Comparison of ENCODE assay signal across 21 cellular contexts in genomic region chr9:33109850-33110595, GRCh38. TPM values are rescaled to one million over a fixed set of nuclear protein-coding genes. Genes with fewer than 3 reads are reported as not detected.
DNase-seq lines count a peak whose midpoint lies in the region; ATAC-seq, FAIRE-seq and TF ChIP-seq lines count a peak whose summit lies in the region.
"Had no signal": no experiment of that assay in that cellular context is flagged by ENCODE, and none has a peak within 500 bp of the region (broad histone marks: within the 10 kb centered on the region; RNA-seq: fewer than 3 reads in every experiment).

No MANE protein-coding gene starts in this region.

- H3K4me2 ChIP-seq in HepG2 (ENCODE audit: low read depth, low read length) = no peak overlapping the region
- H3K4me2 ChIP-seq: KMS-11 had no signal

- peaks cover 33% of the 10 kb centered on the region for H3K36me3 ChIP-seq in left ventricle myocardium inferior
- H3K36me3 ChIP-seq in HepG2 (replicated peaks in 1 of 2; ENCODE audit: control insufficient read depth in 1 of 2, insufficient read depth in 2 of 2, low read length in 2 of 2) = peaks cover 17 to 27% of the 10 kb centered on the region in 2 experiments

- POLR2A ChIA-PET in activated B cell treated with CpG ODN at 0.5 μM for 24 hours (lab: Charles Lee) = interaction anchor here (0.7 to 2.6 kb wide), 6 partner anchors 9 to 57 kb away, joined by 3 to 12 read pairs (median 6); partner anchors contain the start of gene B4GALT1
- POLR2A ChIA-PET in HepG2 (lab: Yijun Ruan, JAX) = no interaction called here

- H3K27me3 Mint-ChIP-seq in activated B cell treated with CpG ODN at 0.5 μM for 24 hours (no peaks in the 10 kb centered on the region), type B pancreatic cell (no peaks in the 10 kb centered on the region)

- CTCF ChIA-PET in activated B cell treated with CpG ODN at 0.5 μM for 24 hours (lab: Charles Lee) = interaction anchor here (0.6 to 1.9 kb wide), 4 partner anchors 15 to 116 kb away, joined by 3 to 4 read pairs (median 4); partner anchors contain the start of gene B4GALT1
- CTCF ChIA-PET in HepG2 (lab: Yijun Ruan, JAX; ENCODE audit: low intra/inter-chr PET ratio, low total read pairs) = no interaction called here

- WGBS in HepG2 (ENCODE audit: low lambda C conversion rate) = 100% methylated on average over 1 of the region's 1 CpG

- H3K4me1 ChIP-seq in left ventricle myocardium inferior (peaks cover 61% of the 10 kb centered on the region), HepG2 (ENCODE audit: insufficient read depth, low read length) (peaks cover 12% of the 10 kb centered on the region; the same call in 1 of the 2 replicates)
- H3K4me1 ChIP-seq: Caco-2 had no signal

- H3K36me3 Mint-ChIP-seq in activated B cell treated with CpG ODN at 0.5 μM for 24 hours (ENCODE audit: low read depth) (peaks cover 58% of the 10 kb centered on the region), type B pancreatic cell (peaks cover 11% of the 10 kb centered on the region)

- H3K27me3 ChIP-seq in left ventricle myocardium inferior (ENCODE audit: low read depth) = no peaks in the 10 kb centered on the region
- no peaks in the 10 kb centered on the region for H3K27me3 ChIP-seq in HepG2 (ENCODE audit: control insufficient read depth in 1 of 2, insufficient read depth in 2 of 2, low read length in 2 of 2)
- H3K27me3 ChIP-seq: brain microvascular endothelial cell, vagina had no signal

- ATAC-seq in left ventricle myocardium superior = no peak
- peak; percentile 18 for ATAC-seq in activated B cell treated with CpG ODN at 0.5 μM for 24 hours (ENCODE audit: low read depth)
- ATAC-seq in HepG2 = no peak
- no peak for ATAC-seq in HG02798 (IDR thresholded peaks at IDR 0.05; ENCODE audit: poor library complexity, unreplicated experiment)

- in situ Hi-C loops in HepG2 (cut with HindIII; ENCODE audit: extremely low pct_ligation_motif_present, low pct_unique_long_range_greater_than_20kb) = no loop called here

- H3K4me3 Mint-ChIP-seq in activated B cell treated with CpG ODN at 0.5 μM for 24 hours (no peak overlapping the region), type B pancreatic cell (no peak overlapping the region)

- H3K9me3 Mint-ChIP-seq in activated B cell treated with CpG ODN at 0.5 μM for 24 hours (no peaks in the 10 kb centered on the region), type B pancreatic cell (no peaks in the 10 kb centered on the region)

- H3K9me3 ChIP-seq in left ventricle myocardium inferior (replicated peaks) = no peaks in the 10 kb centered on the region
- no peaks in the 10 kb centered on the region for H3K9me3 ChIP-seq in HepG2 (ENCODE audit: low read length)
- H3K9me3 ChIP-seq: Caco-2, vagina had no signal

- no peaks in the 10 kb centered on the region for H3K79me2 ChIP-seq in HepG2 (ENCODE audit: insufficient read depth, low read length)

- TF ChIP-seq EP300 in HepG2 (IDR thresholded peaks at IDR 0.05; ENCODE audit: low read depth in 2 of 2, low read length in 2 of 2) (no peak), HepG2 (CRISPR knock-in tag; IDR thresholded peaks at IDR 0.05; ENCODE audit: borderline replicate concordance) (no peak)

- H4K20me1 ChIP-seq in HepG2 (ENCODE audit: insufficient read depth, low read length) = no peaks in the 10 kb centered on the region

- no peak for TF ChIP-seq POLR2A in HepG2 (IDR thresholded peaks at IDR 0.05; ENCODE audit: insufficient read depth in 1 of 2, low read depth in 2 of 2, low read length in 2 of 2)

- peak overlapping the region; percentile 77 for H3K27ac Mint-ChIP-seq in activated B cell treated with CpG ODN at 0.5 μM for 24 hours
- peak overlapping the region; percentile 51 for H3K27ac Mint-ChIP-seq in type B pancreatic cell

- H2AFZ ChIP-seq in HepG2 (ENCODE audit: low read length) = no peak overlapping the region

- no peak for DNase-seq in left ventricle myocardium inferior
- no peak for DNase-seq in left ventricle myocardium superior
- no peak for DNase-seq in activated B cell treated with CpG ODN at 0.5 μM for 24 hours
- DNase-seq in HepG2 (ENCODE audit: low spot score) = no peak
- DNase-seq in type B pancreatic cell (ENCODE audit: extremely low spot score, unreplicated experiment) = no peak
- no peak for DNase-seq in NCI-H146 treated with DMSO at 0.1 percent for 48 hours (lab: John Stamatoyannopoulos, UW; ENCODE audit: unreplicated experiment)
- no peak for DNase-seq in SW480 (ENCODE audit: low spot score)
- DNase-seq: activated naive CD4-positive, alpha-beta T cell treated with anti-CD3 and anti-CD28 coated beads, Interleukin-2, amount 50 U/mL, for 16 hours; brain microvascular endothelial cell; Caco-2; foreskin fibroblast; HCEC 1CT; hippocampal formation; kidney; NCI-H2029 treated with DMSO at 0.1 percent for 48 hours; stimulated activated naive CD4-positive, alpha-beta T cell had no signal

- no peak for FAIRE-seq in HepG2 (lab: Jason Lieb, UNC)
- FAIRE-seq: kidney had no signal

- TF ChIP-seq RAD21 in HepG2 (CRISPR knock-in tag; IDR thresholded peaks at IDR 0.05) = no peak

- intact Hi-C loops in left ventricle myocardium inferior (cut with micrococcal nuclease) (loop anchor here (10.0 kb wide), 1 partner anchor 55 kb away; the partner anchor contains the start of gene B4GALT1), left ventricle myocardium superior (cut with micrococcal nuclease) (no loop called here), activated B cell treated with CpG ODN at 0.5 μM for 24 hours (cut with micrococcal nuclease) (loop anchor here (2.0 kb wide), 1 partner anchor 29 kb away; no protein-coding TSS in a partner anchor), HepG2 (cut with micrococcal nuclease; ENCODE audit: unreplicated experiment) (no loop called here)

- no TSS peak for BruUV-seq in HepG2 (replicated peaks; lab: Mats Ljungman, UMichigan)

- TF ChIP-seq CTCF in left ventricle myocardium inferior (IDR thresholded peaks at IDR 0.05; ENCODE audit: borderline replicate concordance) (no peak), activated B cell treated with CpG ODN at 0.5 μM for 24 hours (IDR thresholded peaks at IDR 0.05) (no peak), HepG2 (CRISPR knock-in tag; IDR thresholded peaks at IDR 0.05) (no peak), type B pancreatic cell (conservative IDR thresholded peaks at IDR 0.05) (no peak)

- H3K4me1 Mint-ChIP-seq in activated B cell treated with CpG ODN at 0.5 μM for 24 hours = peaks cover 52% of the 10 kb centered on the region
- H3K4me1 Mint-ChIP-seq in type B pancreatic cell (ENCODE audit: unreplicated experiment) = peaks cover 18% of the 10 kb centered on the region

- H3K4me3 ChIP-seq in left ventricle myocardium inferior (no peak overlapping the region), HepG2 (replicated peaks in 1 of 3; ENCODE audit: insufficient read depth in 1 of 3, low read depth in 2 of 3, low read length in 3 of 3) (no peak overlapping the region)
- H3K4me3 ChIP-seq: coronary artery, vagina had no signal

- H3K27ac ChIP-seq in left ventricle myocardium inferior (replicated peaks) (peak overlapping the region; percentile 85), HepG2 (ENCODE audit: extremely low read length, insufficient read depth, low read length) (no peak overlapping the region)
- H3K27ac ChIP-seq: brain microvascular endothelial cell, coronary artery, KMS-11, vagina, VCaP had no signal

- H3K9ac ChIP-seq in HepG2 (ENCODE audit: insufficient read depth, low read depth, low read length) = no peak overlapping the region
- H3K9ac ChIP-seq: KMS-11 had no signal

RNA-seq across cellular contexts. Expression of gene SMU1, which starts 33.5 kb away (rescaled TPM):
- total RNA-seq in left ventricle myocardium inferior (14.9 TPM), left ventricle myocardium superior (16.3 TPM), activated B cell treated with CpG ODN at 0.5 μM for 24 hours (26.8 and 28.1 TPM in 2 replicates), HepG2 (2016; rRNA removed; fragmentation: Illumina TruSeq; extraction: Trizol) (36.6 and 51.5 TPM in 2 replicates), type B pancreatic cell (ENCODE audit: low replicate concordance) (21.0 and 25.4 TPM in 2 replicates)
- total RNA-seq in HepG2 (2016; cell fraction: cytosol; rRNA removed; fragmentation: Illumina TruSeq; extraction: Trizol; ENCODE audit: low read depth) = 3.1 and 3.9 TPM in 2 replicates
- 36.2 and 50.8 TPM in 2 replicates for total RNA-seq in HepG2 (2016; cell fraction: insoluble cytoplasmic fraction; rRNA removed; fragmentation: Illumina TruSeq; extraction: Trizol)
- 8.5 and 9.5 TPM in 2 replicates for total RNA-seq in HepG2 (2016; cell fraction: membrane; rRNA removed; fragmentation: Illumina TruSeq; extraction: Trizol)
- total RNA-seq in HepG2 (2016; cell fraction: nucleus; rRNA removed; fragmentation: Illumina TruSeq; extraction: Trizol) = 17.2 and 19.0 TPM in 2 replicates
- polyA plus RNA-seq in HepG2 (2011; rRNA removed) = 12.4 and 12.9 TPM in 2 replicates
- polyA plus RNA-seq in HepG2 (2011; cell fraction: cytosol; rRNA removed) = 7.3 and 9.6 TPM in 2 replicates
- polyA plus RNA-seq in HepG2 (2011; cell fraction: nucleus; rRNA removed) = 4.2 and 5.2 TPM in 2 replicates
- polyA plus RNA-seq in HepG2 (2012) = 10.5 and 14.2 TPM in 2 replicates
- polyA plus RNA-seq in HepG2 (2016; cell fraction: cytosol; fragmentation: Illumina TruSeq; extraction: Trizol; ENCODE audit: low read depth) = 1.4 and 1.8 TPM in 2 replicates
- polyA plus RNA-seq in HepG2 (2016; cell fraction: insoluble cytoplasmic fraction; fragmentation: Illumina TruSeq; extraction: Trizol; ENCODE audit: low read depth) = 30.6 and 31.7 TPM in 2 replicates
- polyA plus RNA-seq in HepG2 (2016; cell fraction: membrane; fragmentation: Illumina TruSeq; extraction: Trizol; ENCODE audit: low read depth) = 2.9 and 3.4 TPM in 2 replicates
- polyA plus RNA-seq in HepG2 (2016; cell fraction: nucleus; fragmentation: Illumina TruSeq; extraction: Trizol; ENCODE audit: insufficient read depth, low read depth) = 15.2 TPM in 2 replicates
- polyA minus RNA-seq in HepG2 (2011; rRNA and poly(A)+ RNA removed; ENCODE audit: low replicate concordance) = 13.5 and 23.0 TPM in 2 replicates
- 13.7 and 17.2 TPM in 2 replicates for polyA minus RNA-seq in HepG2 (2011; cell fraction: cytosol; rRNA and poly(A)+ RNA removed)
- 13.6 and 16.0 TPM in 2 replicates for polyA minus RNA-seq in HepG2 (2011; cell fraction: nucleus; rRNA and poly(A)+ RNA removed)

RNA-seq across cellular contexts. Expression of gene B4GALT1, which starts 57.1 kb away (rescaled TPM):
- total RNA-seq in left ventricle myocardium inferior = 37.1 TPM
- 42.5 TPM for total RNA-seq in left ventricle myocardium superior
- total RNA-seq in activated B cell treated with CpG ODN at 0.5 μM for 24 hours = 111 and 118 TPM in 2 replicates
- 15.7 TPM in 2 replicates for total RNA-seq in HepG2 (2016; rRNA removed; fragmentation: Illumina TruSeq; extraction: Trizol)
- 3.3 and 3.4 TPM in 2 replicates for total RNA-seq in HepG2 (2016; cell fraction: cytosol; rRNA removed; fragmentation: Illumina TruSeq; extraction: Trizol; ENCODE audit: low read depth)
- 13.5 and 16.1 TPM in 2 replicates for total RNA-seq in HepG2 (2016; cell fraction: insoluble cytoplasmic fraction; rRNA removed; fragmentation: Illumina TruSeq; extraction: Trizol)
- total RNA-seq in HepG2 (2016; cell fraction: membrane; rRNA removed; fragmentation: Illumina TruSeq; extraction: Trizol) = 19.9 and 20.6 TPM in 2 replicates
- total RNA-seq in HepG2 (2016; cell fraction: nucleus; rRNA removed; fragmentation: Illumina TruSeq; extraction: Trizol) = 22.5 and 25.2 TPM in 2 replicates
- polyA plus RNA-seq in HepG2 (2011; rRNA removed) = 33.5 and 37.5 TPM in 2 replicates
- 35.6 and 46.0 TPM in 2 replicates for polyA plus RNA-seq in HepG2 (2011; cell fraction: cytosol; rRNA removed)
- 14.7 and 19.1 TPM in 2 replicates for polyA plus RNA-seq in HepG2 (2011; cell fraction: nucleus; rRNA removed)
- polyA plus RNA-seq in HepG2 (2012) = 57.7 and 61.1 TPM in 2 replicates
- polyA plus RNA-seq in HepG2 (2016; cell fraction: cytosol; fragmentation: Illumina TruSeq; extraction: Trizol; ENCODE audit: low read depth) = 5.0 and 5.4 TPM in 2 replicates
- 21.1 and 25.1 TPM in 2 replicates for polyA plus RNA-seq in HepG2 (2016; cell fraction: insoluble cytoplasmic fraction; fragmentation: Illumina TruSeq; extraction: Trizol; ENCODE audit: low read depth)
- polyA plus RNA-seq in HepG2 (2016; cell fraction: membrane; fragmentation: Illumina TruSeq; extraction: Trizol; ENCODE audit: low read depth) = 21.2 TPM in 2 replicates
- 40.6 and 42.3 TPM in 2 replicates for polyA plus RNA-seq in HepG2 (2016; cell fraction: nucleus; fragmentation: Illumina TruSeq; extraction: Trizol; ENCODE audit: insufficient read depth, low read depth)
- 78.3 and 316 TPM in 2 replicates for polyA minus RNA-seq in HepG2 (2011; rRNA and poly(A)+ RNA removed; ENCODE audit: low replicate concordance)
- 35.8 and 41.0 TPM in 2 replicates for polyA minus RNA-seq in HepG2 (2011; cell fraction: cytosol; rRNA and poly(A)+ RNA removed)
- 17.3 and 22.3 TPM in 2 replicates for polyA minus RNA-seq in HepG2 (2011; cell fraction: nucleus; rRNA and poly(A)+ RNA removed)
- total RNA-seq in type B pancreatic cell (ENCODE audit: low replicate concordance) = 91.9 and 150 TPM in 2 replicates

Comparison
In these comparisons a context has a peak if more than half of its experiments do, and no peak if none do; other contexts are left out.
1. intact Hi-C loops: an anchor here in left ventricle myocardium inferior (10.0 kb wide) and activated B cell treated with CpG ODN at 0.5 μM for 24 hours (2.0 kb wide); none called in left ventricle myocardium superior and HepG2.